In genomic region chr2:43984533-43984932, GRCh38 we compare ENCODE assay signal across 24 cellular contexts.
"Had no signal": no experiment of that assay in that cellular context is flagged by ENCODE, and none has a peak within 500 bp of the region (broad histone marks: within the 10 kb centered on the region; RNA-seq: fewer than 3 reads in every experiment).

No MANE protein-coding gene starts in this region.

- DNase-seq: activated CD4-positive, alpha-beta T cell treated with anti-CD3 and anti-CD28 coated beads, Interleukin-2, amount 50 U/mL, for 48 hours; activated CD8-positive, alpha-beta memory T cell treated with anti-CD3 and anti-CD28 coated beads, Interleukin-2, amount 50 U/mL, for 48 hours; activated effector memory CD4-positive, alpha-beta T cell treated with Interleukin-2 at 50 U/mL for 16 hours; activated naive CD4-positive, alpha-beta T cell treated with anti-CD3 and anti-CD28 coated beads for 36 hours; activated T-cell treated with anti-CD3 and anti-CD28 coated beads, Interleukin-2, amount 50 U/mL, for 48 hours; glutamatergic neuron; immature natural killer cell; kidney glomerular epithelial cell; left ventricle myocardium inferior; midbrain; natural killer cell; ovary; spleen; stimulated activated CD4-positive, alpha-beta T cell treated with anti-CD3 and anti-CD28 coated beads, Interleukin-4, amount 100 ng/mL, for 1 hour; stimulated activated naive CD4-positive, alpha-beta T cell treated with Interleukin-2 at 50 U/mL for 16 hours; substantia nigra; T1000; tibial artery had no signal

- ATAC-seq: natural killer cell, WTC11 had no signal

- H3K27me3 ChIP-seq: cardiac muscle cell, esophagus muscularis mucosa, hepatocyte, ovary, spleen, tibial artery had no signal

- H3K36me3 ChIP-seq: ovary, prostate gland had no signal

- FAIRE-seq: frontal cortex had no signal

- H3K4me2 ChIP-seq: hepatocyte had no signal

- H3K4me3 ChIP-seq: cardiac muscle cell, esophagus muscularis mucosa, hepatocyte, left ventricle myocardium inferior, ovary, prostate gland, spleen, tibial artery had no signal

- H3K27ac ChIP-seq: cardiac muscle cell, esophagus muscularis mucosa, hepatocyte, left ventricle myocardium inferior, ovary, prostate gland, spleen, tibial artery had no signal

- H3K9me3 ChIP-seq: esophagus muscularis mucosa, left ventricle myocardium inferior, ovary, prostate gland, spleen, tibial artery had no signal

- H2AFZ ChIP-seq: hepatocyte had no signal

- H3K4me1 ChIP-seq: prostate gland, tibial artery had no signal
